In genomic region chr3:197124713-197125112, GRCh38 we compare ENCODE assay signal across 1 cellular context.
TF ChIP-seq lines count a peak whose summit lies in the region.

No MANE protein-coding gene starts in this region.

TF ChIP-seq in K562, 482 proteins besides CTCF, POLR2A, EP300 and RAD21 (continued from another document):
- TF ChIP-seq ZNF507 (tag; conservative IDR thresholded peaks at IDR 0.05) (no peak), ZFPM2 (CRISPR knock-in tag; IDR thresholded peaks at IDR 0.05) (no peak), SIX5 (IDR thresholded peaks at IDR 0.05; ENCODE audit: borderline replicate concordance in 1 of 2, insufficient read depth in 1 of 2, low read depth in 1 of 2, low read length in 2 of 2) (no peak), ZNF232 (CRISPR knock-in tag; IDR thresholded peaks at IDR 0.05) (no peak)
